ENCODE assay signal across 13 cellular contexts in the genomic region with DNA sequence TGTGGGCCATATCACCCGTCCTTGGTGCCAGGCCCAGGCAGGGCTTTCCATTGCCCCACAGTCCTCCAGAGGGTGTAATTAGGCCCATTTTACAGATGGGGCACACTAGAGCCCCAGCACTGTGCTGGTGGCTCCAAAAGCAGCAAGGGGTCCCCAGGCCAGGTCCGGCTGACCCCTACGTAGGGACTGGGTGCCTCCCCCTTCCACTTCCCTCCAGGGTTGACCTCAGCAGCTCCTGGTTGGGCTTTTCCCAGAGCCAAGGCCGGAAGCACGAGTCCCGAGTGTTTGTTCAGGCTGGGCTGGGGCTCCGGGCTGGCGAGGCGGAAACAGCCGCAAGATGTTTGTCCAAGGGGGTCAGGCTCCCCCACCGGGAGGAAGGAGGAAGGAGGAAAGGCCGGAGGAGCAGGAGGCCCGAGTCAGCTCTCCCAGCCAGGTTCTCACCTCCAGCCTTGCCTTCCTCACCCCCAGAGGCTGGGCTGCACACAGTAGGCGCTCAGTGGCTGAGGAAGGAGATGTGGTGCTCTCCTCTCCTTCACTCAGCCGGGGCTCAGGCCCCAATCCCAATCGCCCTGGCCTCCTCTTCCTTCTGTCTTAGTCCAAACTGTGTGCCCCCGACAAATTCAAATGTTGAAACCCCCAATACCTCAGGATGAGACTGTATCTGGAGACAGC. TPM values are rescaled to one million over a fixed set of nuclear protein-coding genes. Genes with fewer than 3 reads are reported as not detected.
A peak's percentile ranks its signal among the peaks of the same experiment; 100 is the strongest.
DNase-seq lines count a peak whose midpoint lies in the region; ATAC-seq and TF ChIP-seq lines count a peak whose summit lies in the region.
"Had no signal": no experiment of that assay in that cellular context is flagged by ENCODE, and none has a peak within 500 bp of the region (broad histone marks: within the 10 kb centered on the region; RNA-seq: fewer than 3 reads in every experiment).

No MANE protein-coding gene starts in this region.

- no peak overlapping the region for H3K4me3 Mint-ChIP-seq in dendritic cell treated with granulocyte-macrophage colony-stimulating factor and Interleukin-4, amounts not matched to agents 40 ng/mL and 50 ng/mL, for 4 days
- H3K4me3 Mint-ChIP-seq: activated B cell treated with CpG ODN at 0.5 μM for 24 hours; activated naive CD4-positive, alpha-beta T cell treated with anti-CD3 and anti-CD28 coated beads for 36 hours had no signal

- intact Hi-C loops in dendritic cell treated with granulocyte-macrophage colony-stimulating factor and Interleukin-4, amounts not matched to agents 40 ng/mL and 50 ng/mL, for 4 days (cut with micrococcal nuclease): no loop called here
- intact Hi-C loops in lower lobe of right lung (cut with DNase I): no loop called here

- H3K27ac ChIP-seq in lower lobe of right lung (peak overlapping the region; percentile 99), stomach smooth muscle (ENCODE audit: low read length) (peak overlapping the region; percentile 41)

- H3K27me3 ChIP-seq in H7 (ENCODE audit: control insufficient read depth, insufficient read depth, low read length) (no peaks in the 10 kb centered on the region), lower lobe of right lung (ENCODE audit: low read depth) (no peaks in the 10 kb centered on the region), stomach smooth muscle (ENCODE audit: control insufficient read depth in 1 of 2, insufficient read depth in 2 of 2, low read length in 2 of 2) (no peaks in the 10 kb centered on the region), MG63 (no peaks in the 10 kb centered on the region)

- peak; percentile 75 for DNase-seq in H7
- DNase-seq in lower lobe of right lung: peak; percentile 84
- no peak for DNase-seq in MG63
- no peak for DNase-seq in GM03348 (ENCODE audit: low spot score)
- DNase-seq: activated B cell treated with CpG ODN at 0.5 μM for 24 hours; activated naive CD4-positive, alpha-beta T cell treated with anti-CD3 and anti-CD28 coated beads for 36 hours; midbrain; NCI-H1930; stimulated activated CD4-positive, alpha-beta T cell treated with anti-CD3 and anti-CD28 coated beads, Interleukin-4, amount 100 ng/mL, for 4 hours had no signal

- H3K4me1 Mint-ChIP-seq in dendritic cell treated with granulocyte-macrophage colony-stimulating factor and Interleukin-4, amounts not matched to agents 40 ng/mL and 50 ng/mL, for 4 days (ENCODE audit: low read depth): peaks cover 89% of the 10 kb centered on the region

- H3K9me3 ChIP-seq in lower lobe of right lung: no peaks in the 10 kb centered on the region
- no peaks in the 10 kb centered on the region for H3K9me3 ChIP-seq in stomach smooth muscle (ENCODE audit: control insufficient read depth in 2 of 2, low read length in 2 of 2)
- no peaks in the 10 kb centered on the region for H3K9me3 ChIP-seq in MG63

- peak overlapping the region; percentile 95 for H3K27ac Mint-ChIP-seq in dendritic cell treated with granulocyte-macrophage colony-stimulating factor and Interleukin-4, amounts not matched to agents 40 ng/mL and 50 ng/mL, for 4 days
- H3K27ac Mint-ChIP-seq: activated B cell treated with CpG ODN at 0.5 μM for 24 hours; activated naive CD4-positive, alpha-beta T cell treated with anti-CD3 and anti-CD28 coated beads for 36 hours had no signal

- H3K36me3 Mint-ChIP-seq in dendritic cell treated with granulocyte-macrophage colony-stimulating factor and Interleukin-4, amounts not matched to agents 40 ng/mL and 50 ng/mL, for 4 days (ENCODE audit: low read depth): peaks cover 9% of the 10 kb centered on the region

- TF ChIP-seq CTCF in lower lobe of right lung (IDR thresholded peaks at IDR 0.05): no peak

- H3K4me3 ChIP-seq in H7 (ENCODE audit: insufficient read depth, low read depth, low read length) (no peak overlapping the region), lower lobe of right lung (peak overlapping the region; percentile 2), stomach smooth muscle (ENCODE audit: low read length in 2 of 2) (no peak overlapping the region), MG63 (no peak overlapping the region)

- peak; percentile 13 to 22 for ATAC-seq in lower lobe of right lung
- ATAC-seq in esophagus mucosa: no peak
- ATAC-seq in HG03442 (IDR thresholded peaks at IDR 0.05; ENCODE audit: unreplicated experiment): no peak

- H3K9me3 Mint-ChIP-seq in dendritic cell treated with granulocyte-macrophage colony-stimulating factor and Interleukin-4, amounts not matched to agents 40 ng/mL and 50 ng/mL, for 4 days: no peaks in the 10 kb centered on the region
- H3K9me3 Mint-ChIP-seq: activated B cell treated with CpG ODN at 0.5 μM for 24 hours; activated naive CD4-positive, alpha-beta T cell treated with anti-CD3 and anti-CD28 coated beads for 36 hours had no signal

- H3K36me3 ChIP-seq in H7 (replicated peaks; ENCODE audit: control insufficient read depth, insufficient read depth, low read length) (no peaks in the 10 kb centered on the region), lower lobe of right lung (no peaks in the 10 kb centered on the region), stomach smooth muscle (ENCODE audit: control insufficient read depth in 2 of 2, insufficient read depth in 2 of 2, low read length in 2 of 2) (no peaks in the 10 kb centered on the region), MG63 (no peaks in the 10 kb centered on the region)

- H3K27me3 Mint-ChIP-seq in dendritic cell treated with granulocyte-macrophage colony-stimulating factor and Interleukin-4, amounts not matched to agents 40 ng/mL and 50 ng/mL, for 4 days: no peaks in the 10 kb centered on the region

- H3K4me1 ChIP-seq in lower lobe of right lung: peaks cover 94% of the 10 kb centered on the region
- peaks cover 48% of the 10 kb centered on the region for H3K4me1 ChIP-seq in stomach smooth muscle (ENCODE audit: control insufficient read depth, insufficient read depth, low read length)

- H3K9ac ChIP-seq in stomach smooth muscle (ENCODE audit: low read length in 2 of 2): no peak overlapping the region

RNA-seq across cellular contexts. Expression of a gene that starts 17.1 kb away (rescaled TPM):
- 59.0 and 70.4 TPM in 2 replicates for total RNA-seq in H7 (2014; rRNA removed; shearing (Covaris generic))
- 233 TPM for total RNA-seq in lower lobe of right lung
- 15.8 TPM for total RNA-seq in esophagus mucosa
- 5.8 and 21.9 TPM in 2 replicates for total RNA-seq in MG63 (2014; rRNA removed; shearing (Covaris generic); ENCODE audit: low replicate concordance)

Comparison
In these comparisons a context has a peak if more than half of its experiments do, and no peak if none do; other contexts are left out.
1. DNase-seq: peak in H7 (single experiment) and lower lobe of right lung (single experiment); none in MG63 (single experiment) and GM03348 (single experiment).
2. ATAC-seq: peak in lower lobe of right lung (2 of 2); none in esophagus mucosa (single experiment) and HG03442 (single experiment).